32 cellular contexts compared by ENCODE assay signal in the genomic region with DNA sequence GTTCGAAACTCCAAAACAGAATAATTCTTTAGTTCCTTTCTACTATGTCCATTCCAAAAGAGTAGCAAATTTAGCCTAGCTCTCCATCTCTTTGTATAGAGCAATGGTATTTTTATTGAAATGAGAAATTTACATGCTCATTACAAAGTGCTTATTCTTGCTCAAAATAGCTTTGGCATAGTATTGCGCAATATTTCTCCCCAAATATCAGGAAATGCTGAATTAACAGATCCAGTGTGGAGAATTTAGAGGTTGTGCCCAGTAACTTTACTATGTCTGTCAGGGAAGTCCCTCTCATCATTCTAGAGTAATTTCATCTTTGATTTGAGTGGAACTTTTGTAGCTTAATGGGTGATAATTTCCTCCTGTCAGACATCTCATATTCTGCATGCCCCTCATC.
"Had no signal": no experiment of that assay in that cellular context is flagged by ENCODE, and none has a peak within 500 bp of the region (broad histone marks: within the 10 kb centered on the region; RNA-seq: fewer than 3 reads in every experiment).

No MANE protein-coding gene starts in this region.

- H3K27me3 Mint-ChIP-seq: activated CD4-positive, alpha-beta memory T cell treated with anti-CD3 and anti-CD28 coated beads, Interleukin-2, amount 10 ng/mL, durations not matched to agents 7 days and 5 days; activated CD4-positive, alpha-beta T cell treated with anti-CD3 and anti-CD28 coated beads, Interleukin-2, amount 10 ng/mL, durations not matched to agents 7 days and 5 days; activated naive CD4-positive, alpha-beta T cell treated with anti-CD3 and anti-CD28 coated beads, Interleukin-2, amount 10 ng/mL, durations not matched to agents 7 days and 5 days; activated naive CD8-positive, alpha-beta T cell treated with anti-CD3 and anti-CD28 coated beads, Interleukin-2, amount 10 ng/mL, durations not matched to agents 7 days and 5 days; activated T-cell treated with anti-CD3 and anti-CD28 coated beads, Interleukin-2, amount 50 U/mL, for 24 hours; central memory CD8-positive, alpha-beta T cell; dendritic cell treated with granulocyte-macrophage colony-stimulating factor and Interleukin-4, amounts not matched to agents 40 ng/mL and 50 ng/mL, for 4 days had no signal

- FAIRE-seq: astrocyte, bronchial epithelial cell had no signal

- H3K27ac ChIP-seq: brain microvascular endothelial cell, coronary artery, dorsolateral prefrontal cortex, esophagus muscularis mucosa, foreskin keratinocyte, gastrocnemius medialis, heart right ventricle had no signal

- H3K27ac Mint-ChIP-seq: activated CD4-positive, alpha-beta memory T cell treated with anti-CD3 and anti-CD28 coated beads, Interleukin-2, amount 10 ng/mL, durations not matched to agents 7 days and 5 days; activated CD4-positive, alpha-beta T cell treated with anti-CD3 and anti-CD28 coated beads, Interleukin-2, amount 10 ng/mL, durations not matched to agents 7 days and 5 days; activated naive CD4-positive, alpha-beta T cell treated with anti-CD3 and anti-CD28 coated beads, Interleukin-2, amount 10 ng/mL, durations not matched to agents 7 days and 5 days; activated naive CD4-positive, alpha-beta T cell treated with anti-CD3 and anti-CD28 coated beads, Interleukin-2, amount 50 U/mL, for 72 hours; activated naive CD8-positive, alpha-beta T cell treated with anti-CD3 and anti-CD28 coated beads, Interleukin-2, amount 10 ng/mL, durations not matched to agents 7 days and 5 days; activated T-cell treated with anti-CD3 and anti-CD28 coated beads, Interleukin-2, amount 50 U/mL, for 24 hours; activated T-cell treated with anti-CD3 and anti-CD28 coated beads, Interleukin-2, amount 50 U/mL, for 72 hours; dendritic cell treated with granulocyte-macrophage colony-stimulating factor and Interleukin-4, amounts not matched to agents 40 ng/mL and 50 ng/mL, for 4 days; endodermal cell had no signal

- H3K4me3 ChIP-seq: coronary artery, dorsolateral prefrontal cortex, esophagus muscularis mucosa, gastrocnemius medialis, heart right ventricle had no signal

- H3K36me3 Mint-ChIP-seq: activated naive CD4-positive, alpha-beta T cell treated with anti-CD3 and anti-CD28 coated beads, Interleukin-2, amount 10 ng/mL, durations not matched to agents 7 days and 5 days; activated naive CD4-positive, alpha-beta T cell treated with anti-CD3 and anti-CD28 coated beads, Interleukin-2, amount 50 U/mL, for 72 hours; activated naive CD8-positive, alpha-beta T cell treated with anti-CD3 and anti-CD28 coated beads, Interleukin-2, amount 10 ng/mL, durations not matched to agents 7 days and 5 days had no signal

- H3K9me3 Mint-ChIP-seq: dendritic cell treated with granulocyte-macrophage colony-stimulating factor and Interleukin-4, amounts not matched to agents 40 ng/mL and 50 ng/mL, for 4 days had no signal

- H3K4me1 Mint-ChIP-seq: activated CD4-positive, alpha-beta memory T cell treated with anti-CD3 and anti-CD28 coated beads, Interleukin-2, amount 10 ng/mL, durations not matched to agents 7 days and 5 days; activated CD4-positive, alpha-beta T cell treated with anti-CD3 and anti-CD28 coated beads, Interleukin-2, amount 10 ng/mL, durations not matched to agents 7 days and 5 days; activated naive CD4-positive, alpha-beta T cell treated with anti-CD3 and anti-CD28 coated beads, Interleukin-2, amount 10 ng/mL, durations not matched to agents 7 days and 5 days; activated naive CD8-positive, alpha-beta T cell treated with anti-CD3 and anti-CD28 coated beads, Interleukin-2, amount 10 ng/mL, durations not matched to agents 7 days and 5 days; central memory CD8-positive, alpha-beta T cell had no signal

- H3K36me3 ChIP-seq: brain microvascular endothelial cell, esophagus muscularis mucosa, gastrocnemius medialis, heart right ventricle had no signal

- H3K4me3 Mint-ChIP-seq: activated CD4-positive, alpha-beta memory T cell treated with anti-CD3 and anti-CD28 coated beads, Interleukin-2, amount 10 ng/mL, durations not matched to agents 7 days and 5 days; activated CD4-positive, alpha-beta T cell treated with anti-CD3 and anti-CD28 coated beads, Interleukin-2, amount 10 ng/mL, durations not matched to agents 7 days and 5 days; activated naive CD4-positive, alpha-beta T cell treated with anti-CD3 and anti-CD28 coated beads, Interleukin-2, amount 10 ng/mL, durations not matched to agents 7 days and 5 days; activated naive CD8-positive, alpha-beta T cell treated with anti-CD3 and anti-CD28 coated beads, Interleukin-2, amount 10 ng/mL, durations not matched to agents 7 days and 5 days; activated T-cell treated with anti-CD3 and anti-CD28 coated beads, Interleukin-2, amount 50 U/mL, for 24 hours; activated T-cell treated with anti-CD3 and anti-CD28 coated beads, Interleukin-2, amount 50 U/mL, for 72 hours; central memory CD8-positive, alpha-beta T cell; dendritic cell treated with granulocyte-macrophage colony-stimulating factor and Interleukin-4, amounts not matched to agents 40 ng/mL and 50 ng/mL, for 4 days; endodermal cell had no signal

- H3K27me3 ChIP-seq: brain microvascular endothelial cell, esophagus muscularis mucosa, foreskin keratinocyte, gastrocnemius medialis, heart right ventricle had no signal

- H3K4me1 ChIP-seq: esophagus muscularis mucosa, foreskin keratinocyte, gastrocnemius medialis, heart right ventricle had no signal

- H3K9me3 ChIP-seq: esophagus muscularis mucosa, gastrocnemius medialis had no signal

- ATAC-seq: activated naive CD4-positive, alpha-beta T cell treated with anti-CD3 and anti-CD28 coated beads, Interleukin-2, amount 50 U/mL, for 72 hours; activated T-cell treated with anti-CD3 and anti-CD28 coated beads, Interleukin-2, amount 50 U/mL, for 72 hours; foreskin keratinocyte; gastrocnemius medialis; heart right ventricle had no signal

- DNase-seq: activated CD4-positive, alpha-beta memory T cell treated with anti-CD3 and anti-CD28 coated beads, Interleukin-2, amount 10 ng/mL, durations not matched to agents 7 days and 5 days; activated CD4-positive, alpha-beta T cell treated with anti-CD3 and anti-CD28 coated beads for 4 hours; activated CD4-positive, alpha-beta T cell treated with anti-CD3 and anti-CD28 coated beads, Interleukin-2, amount 10 ng/mL, durations not matched to agents 7 days and 5 days; activated CD4-positive, alpha-beta T cell treated with anti-CD3 and anti-CD28 coated beads, Interleukin-2, amount 50 U/mL, for 4 hours; activated CD4-positive, CD25-positive, alpha-beta regulatory T cell; activated CD4-positive, CD25-positive, alpha-beta regulatory T cell treated with anti-CD3 and anti-CD28 coated beads, Interleukin-2, amount 50 U/mL, for 72 hours; activated CD8-positive, alpha-beta memory T cell treated with anti-CD3 and anti-CD28 coated beads, Interleukin-2, amount 50 U/mL, for 48 hours; activated gamma-delta T cell; activated naive CD4-positive, alpha-beta T cell; activated naive CD4-positive, alpha-beta T cell treated with anti-CD3 and anti-CD28 coated beads, Interleukin-2, amount 10 ng/mL, durations not matched to agents 7 days and 5 days; activated naive CD8-positive, alpha-beta T cell treated with anti-CD3 and anti-CD28 coated beads, Interleukin-2, amount 10 ng/mL, durations not matched to agents 7 days and 5 days; activated T-cell treated with anti-CD3 and anti-CD28 coated beads for 4 hours; activated T-cell treated with anti-CD3 and anti-CD28 coated beads, Interleukin-2, amount 50 U/mL, for 24 hours; activated T-cell treated with anti-CD3 and anti-CD28 coated beads, Interleukin-2, amount 50 U/mL, for 72 hours; amniotic stem cell; anterior cingulate cortex; brain microvascular endothelial cell; dorsolateral prefrontal cortex; effector memory CD4-positive, alpha-beta T cell; endodermal cell; erythroblast; foreskin keratinocyte; gastrocnemius medialis; heart right ventricle; T-helper 2 cell had no signal
